In genomic region chr1:111738436-111739221, GRCh38 we compare ENCODE assay signal across 8 cellular contexts. TPM values are rescaled to one million over a fixed set of nuclear protein-coding genes. Genes with fewer than 3 reads are reported as not detected.
DNase-seq lines count a peak whose midpoint lies in the region; ATAC-seq and TF ChIP-seq lines count a peak whose summit lies in the region.

No MANE protein-coding gene starts in this region.

- H3K36me3 ChIP-seq in BJ (ENCODE audit: control insufficient read depth, insufficient read depth, low read length) (no peaks in the 10 kb centered on the region), mesodermal cell (ENCODE audit: control insufficient read depth, insufficient read depth, low read length) (peaks cover 5% of the 10 kb centered on the region), stomach smooth muscle (ENCODE audit: control insufficient read depth in 2 of 2, insufficient read depth in 2 of 2, low read length in 2 of 2) (no peaks in the 10 kb centered on the region)

- peak overlapping the region; percentile 95 for H3K4me3 Mint-ChIP-seq in endothelial cell (ENCODE audit: unreplicated experiment)

- peaks cover 13% of the 10 kb centered on the region for H3K36me3 Mint-ChIP-seq in endothelial cell (ENCODE audit: low read depth, unreplicated experiment)

- H3K4me3 ChIP-seq in BJ (ENCODE audit: low read depth, low read length) (peak overlapping the region; percentile 62), mesodermal cell (ENCODE audit: extremely low read depth, insufficient read depth, low read length, poor library complexity, severe bottlenecking) (peak overlapping the region; percentile 70), stomach smooth muscle (ENCODE audit: low read length in 2 of 2) (peak overlapping the region; percentile 86 to 89)

- POLR2A ChIA-PET in BJ (lab: Charles Lee): interaction anchor here (0.7 to 1.2 kb wide), 2 partner anchors 51 to 231 kb away, joined by 5 to 6 read pairs; no protein-coding TSS in a partner anchor

- H3K4me1 ChIP-seq in mesodermal cell (ENCODE audit: control insufficient read depth, insufficient read depth, low read length, poor library complexity, severe bottlenecking) (peaks cover 41% of the 10 kb centered on the region), stomach smooth muscle (ENCODE audit: control insufficient read depth, insufficient read depth, low read length) (peaks cover 76% of the 10 kb centered on the region)

- DNase-seq in BJ (ENCODE audit: low read depth) (no peak), NCI-H2227 treated with DMSO at 0.1 percent for 48 hours (lab: John Stamatoyannopoulos, UW) (peak; percentile 57), endothelial cell (ENCODE audit: low spot score) (peak; percentile 55)
- peak; percentile 26 for DNase-seq in activated CD4-positive, alpha-beta T cell treated with anti-CD3 and anti-CD28 coated beads, Interleukin-2, amount 50 U/mL, for 1 hour

- H3K27me3 Mint-ChIP-seq in endothelial cell (ENCODE audit: unreplicated experiment): peaks cover 17% of the 10 kb centered on the region

- CTCF ChIA-PET in BJ (lab: Yijun Ruan, JAX): interaction anchor here (0.7 to 4.0 kb wide), 9 partner anchors 8 to 231 kb away, joined by 3 to 14 read pairs (median 4); no protein-coding TSS in a partner anchor

- H3K9me3 Mint-ChIP-seq in endothelial cell (ENCODE audit: unreplicated experiment): no peaks in the 10 kb centered on the region

- H3K27ac ChIP-seq in mesodermal cell (ENCODE audit: low read depth, low read length, severe bottlenecking): no peak overlapping the region
- H3K27ac ChIP-seq in stomach smooth muscle (ENCODE audit: low read length): peak overlapping the region; percentile 96

- 0 to 1% methylated on average over 51 to 63 of the region's 63 CpGs for WGBS in mesodermal cell (ENCODE audit: insufficient coverage in 2 of 2), 2 experiments

- TF ChIP-seq CTCF in BJ (IDR thresholded peaks at IDR 0.05; ENCODE audit: insufficient read depth, low read depth, low read length): no peak
- TF ChIP-seq CTCF in endothelial cell (IDR thresholded peaks at IDR 0.05; ENCODE audit: unreplicated experiment): no peak

- H3K9me3 ChIP-seq in mesodermal cell (ENCODE audit: control insufficient read depth, low read length): no peaks in the 10 kb centered on the region
- H3K9me3 ChIP-seq in stomach smooth muscle (ENCODE audit: control insufficient read depth in 2 of 2, low read length in 2 of 2): no peaks in the 10 kb centered on the region

- peaks cover 19% of the 10 kb centered on the region for H3K4me1 Mint-ChIP-seq in endothelial cell (ENCODE audit: unreplicated experiment)

- ATAC-seq in GM18868 (IDR thresholded peaks at IDR 0.05; ENCODE audit: unreplicated experiment) (peak; percentile 41), HG03060 (IDR thresholded peaks at IDR 0.05; ENCODE audit: low read depth, unreplicated experiment) (peak; percentile 19)

- H3K27me3 ChIP-seq in BJ (ENCODE audit: control insufficient read depth, insufficient read depth, low read length): no peaks in the 10 kb centered on the region
- H3K27me3 ChIP-seq in stomach smooth muscle (ENCODE audit: control insufficient read depth in 1 of 2, insufficient read depth in 2 of 2, low read length in 2 of 2): no peaks in the 10 kb centered on the region

- H3K9ac ChIP-seq in stomach smooth muscle (ENCODE audit: low read length in 2 of 2): peak overlapping the region; percentile 69 to 90

- peak overlapping the region; percentile 85 for H3K27ac Mint-ChIP-seq in endothelial cell (ENCODE audit: unreplicated experiment)

RNA-seq across cellular contexts. Expression of gene INKA2, which starts 0.6 kb away (rescaled TPM):
- 2.3 and 2.8 TPM in 2 replicates for polyA plus RNA-seq in BJ (2011; rRNA removed)
- 1.9 and 4.8 TPM in 2 replicates for polyA minus RNA-seq in BJ (2011; rRNA and poly(A)+ RNA removed)
- 5.6 TPM for total RNA-seq in endothelial cell (ENCODE audit: unreplicated experiment)
- polyA plus RNA-seq in mesodermal cell (2013, experiment 1 of 2): 2.8 TPM
- 0.96 TPM for polyA plus RNA-seq in mesodermal cell (2013, experiment 2 of 2)

RNA-seq across cellular contexts. Expression of gene DDX20, which starts 17.1 kb away (rescaled TPM):
- 6.9 and 12.9 TPM in 2 replicates for polyA plus RNA-seq in BJ (2011; rRNA removed)
- polyA minus RNA-seq in BJ (2011; rRNA and poly(A)+ RNA removed): 4.8 and 6.0 TPM in 2 replicates
- 18.8 TPM for total RNA-seq in endothelial cell (ENCODE audit: unreplicated experiment)
- polyA plus RNA-seq in mesodermal cell (2013, experiment 1 of 2): 12.6 TPM
- 13.7 TPM for polyA plus RNA-seq in mesodermal cell (2013, experiment 2 of 2)
